ENCODE assay signal across 16 cellular contexts in the genomic region with DNA sequence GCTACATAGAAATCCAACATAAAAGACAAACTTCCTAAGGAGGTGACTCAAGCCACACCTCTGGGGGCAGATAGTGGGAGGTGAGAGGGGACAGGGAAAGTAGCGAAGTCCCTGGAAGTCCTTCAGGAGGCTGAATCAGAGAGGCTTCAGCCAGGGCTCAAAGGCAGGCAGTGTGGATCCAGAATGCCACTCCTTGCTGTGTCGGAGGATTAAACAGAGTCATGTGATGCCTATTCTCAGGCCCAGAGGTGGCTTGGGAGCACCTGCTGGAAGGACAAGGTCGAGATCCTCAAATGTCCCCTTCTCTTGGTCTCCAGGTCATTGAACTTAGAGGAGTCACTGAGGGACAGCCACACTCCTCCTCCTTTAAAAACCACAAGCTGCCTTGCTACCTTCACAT.
"Had no signal": no experiment of that assay in that cellular context is flagged by ENCODE, and none has a peak within 500 bp of the region (broad histone marks: within the 10 kb centered on the region; RNA-seq: fewer than 3 reads in every experiment).

No MANE protein-coding gene starts in this region.

- H3K4me3 ChIP-seq: cardiac muscle cell, coronary artery, lower lobe of right lung, thyroid gland, vagina had no signal

- ATAC-seq: activated T-cell treated with anti-CD3 and anti-CD28 coated beads, Interleukin-2, amount 50 U/mL, for 4 hours; lower lobe of right lung; naive thymus-derived CD4-positive, alpha-beta T cell had no signal

- H3K36me3 ChIP-seq: cardiac muscle cell, lower lobe of right lung, thyroid gland, vagina had no signal

- H3K27me3 ChIP-seq: cardiac muscle cell, thyroid gland, vagina had no signal

- H3K4me1 ChIP-seq: vagina had no signal

- H3K9me3 ChIP-seq: lower lobe of right lung, thyroid gland, vagina had no signal

- H3K27ac ChIP-seq: cardiac muscle cell, coronary artery, epithelial cell of prostate, lower lobe of right lung, vagina had no signal

- DNase-seq: activated CD4-positive, alpha-beta T cell treated with anti-CD3 and anti-CD28 coated beads for 1 hour; activated CD4-positive, alpha-beta T cell treated with anti-CD3 and anti-CD28 coated beads, Interleukin-2, amount 50 U/mL, for 48 hours; activated gamma-delta T cell; activated naive CD8-positive, alpha-beta T cell treated with anti-CD3 and anti-CD28 coated beads for 36 hours; activated T-cell treated with anti-CD3 and anti-CD28 coated beads, Interleukin-2, amount 50 U/mL, for 4 hours; effector memory CD4-positive, alpha-beta T cell; lower lobe of right lung; midbrain; naive thymus-derived CD4-positive, alpha-beta T cell; retina; stimulated activated CD4-positive, alpha-beta T cell treated with anti-CD3 and anti-CD28 coated beads, Interleukin-4, amount 100 ng/mL, for 4 hours; thyroid gland had no signal
